1 cellular context compared by ENCODE assay signal in genomic region chr9:99605016-99605743, GRCh38.
TF ChIP-seq lines count a peak whose summit lies in the region.

No MANE protein-coding gene starts in this region.

TF ChIP-seq in GM23338, 12 proteins besides CTCF, POLR2A, EP300 and RAD21 (continued from another document):
- TF ChIP-seq ZNF462 (CRISPR knock-in tag; IDR thresholded peaks at IDR 0.05): no peak
- TF ChIP-seq CREB1 (CRISPR knock-in tag; IDR thresholded peaks at IDR 0.05; ENCODE audit: low read depth): no peak
- no peak for TF ChIP-seq STAT1 (IDR thresholded peaks at IDR 0.05; ENCODE audit: unreplicated experiment)
- no peak for TF ChIP-seq EZH2phosphoT487 (IDR thresholded peaks at IDR 0.05; ENCODE audit: unreplicated experiment)
- TF ChIP-seq REST (IDR thresholded peaks at IDR 0.05; ENCODE audit: unreplicated experiment): no peak
- TF ChIP-seq ZNF114 (CRISPR knock-in tag; IDR thresholded peaks at IDR 0.05): no peak
